8 cellular contexts compared by ENCODE assay signal in the genomic region with DNA sequence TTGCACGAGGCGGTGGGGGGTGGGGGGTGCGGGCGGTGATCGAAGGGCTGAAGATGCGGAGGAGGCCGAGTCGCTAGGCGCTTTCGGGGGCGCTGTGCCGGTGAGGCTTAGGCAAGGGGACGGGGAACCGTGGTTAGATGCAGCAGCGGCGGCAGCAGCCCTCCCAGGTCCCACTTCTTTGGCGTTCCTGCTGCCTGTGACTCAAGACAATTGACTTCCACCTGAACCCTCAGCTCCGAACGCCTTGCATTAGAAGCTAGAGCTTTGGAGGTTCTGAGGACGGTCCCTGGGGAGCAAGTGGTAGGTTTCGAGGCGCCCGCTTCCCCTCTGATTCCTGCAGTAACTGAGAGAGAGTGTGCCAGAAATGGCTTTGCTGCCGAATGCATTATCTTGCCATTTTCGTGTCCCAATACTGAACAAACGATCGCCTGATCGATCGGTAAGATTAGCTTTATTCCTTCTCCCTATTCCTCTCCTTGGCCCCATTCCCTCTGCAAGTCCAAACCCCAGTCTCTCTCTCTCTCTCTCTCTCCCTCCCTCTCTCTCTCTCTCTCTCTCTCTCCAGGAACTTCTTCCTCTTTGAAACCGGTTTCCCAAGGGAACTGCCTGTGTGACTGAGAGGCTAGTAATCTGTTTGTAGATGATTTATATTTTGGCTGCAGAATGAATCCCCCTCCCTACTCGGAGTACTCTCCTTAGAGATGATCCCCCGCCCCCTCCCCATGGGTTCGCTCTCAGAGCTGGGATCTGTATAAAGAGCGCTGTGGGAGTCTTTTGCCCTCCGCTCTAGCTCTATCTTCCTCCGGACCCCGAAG. TPM values are rescaled to one million over a fixed set of nuclear protein-coding genes. Genes with fewer than 3 reads are reported as not detected.
DNase-seq lines count a peak whose midpoint lies in the region; ATAC-seq, FAIRE-seq and TF ChIP-seq lines count a peak whose summit lies in the region.

No MANE protein-coding gene starts in this region.

- H3K36me3 Mint-ChIP-seq in T-cell = no peaks in the 10 kb centered on the region
- no peaks in the 10 kb centered on the region for H3K36me3 Mint-ChIP-seq in activated T-helper 2 cell treated with anti-CD3 and anti-CD28 coated beads, Interferon-gamma antibody, Interleukin-2, Interleukin-4, amounts not matched to agents 10 μg/mL and 5 μg/mL and 100 μg/mL, durations not matched to agents 14 hours and 24 hours and 36 hours (ENCODE audit: low read depth)

- H3K4me3 Mint-ChIP-seq in T-cell = peak overlapping the region in 2 of 3 donors; percentile 32 to 41
- H3K4me3 Mint-ChIP-seq in activated T-helper 2 cell treated with anti-CD3 and anti-CD28 coated beads, Interferon-gamma antibody, Interleukin-2, Interleukin-4, amounts not matched to agents 10 μg/mL and 5 μg/mL and 100 μg/mL, durations not matched to agents 14 hours and 24 hours and 36 hours (ENCODE audit: low read depth) = no peak overlapping the region

- H3K4me1 ChIP-seq in ES-I3 (ENCODE audit: insufficient read depth, low read length) = no peaks in the 10 kb centered on the region; the same call in 1 of the 2 replicates
- H3K4me1 ChIP-seq in HUES48 (ENCODE audit: control insufficient read depth, insufficient read depth, low read length) = peaks cover 36% of the 10 kb centered on the region
- H3K4me1 ChIP-seq in cardiac muscle cell (ENCODE audit: low read depth) = no peaks in the 10 kb centered on the region
- no peaks in the 10 kb centered on the region for H3K4me1 ChIP-seq in psoas muscle

- ATAC-seq in T-cell (replicated peaks in 1 of 4) = no peak
- no peak for ATAC-seq in psoas muscle

- H3K9ac ChIP-seq in ES-I3 (ENCODE audit: low read depth, low read length) (peak overlapping the region; percentile 71), HUES48 (ENCODE audit: low read depth, low read length) (no peak overlapping the region)

- H3K36me3 ChIP-seq in ES-I3 (ENCODE audit: insufficient read depth, low read length) (no peaks in the 10 kb centered on the region), HUES48 (ENCODE audit: control insufficient read depth, insufficient read depth, low read length) (no peaks in the 10 kb centered on the region), cardiac muscle cell (no peaks in the 10 kb centered on the region), psoas muscle (ENCODE audit: insufficient read depth in 1 of 2, low read depth in 1 of 2) (no peaks in the 10 kb centered on the region)

- POLR2A ChIA-PET in T-cell (lab: Charles Lee) = no interaction called here

- H3K9me3 ChIP-seq in ES-I3 (ENCODE audit: control insufficient read depth, insufficient read depth, low read length) = no peaks in the 10 kb centered on the region
- H3K9me3 ChIP-seq in HUES48 (ENCODE audit: control insufficient read depth, insufficient read depth, low read length) = no peaks in the 10 kb centered on the region
- no peaks in the 10 kb centered on the region for H3K9me3 ChIP-seq in cardiac muscle cell (ENCODE audit: low read depth)
- H3K9me3 ChIP-seq in psoas muscle = no peaks in the 10 kb centered on the region

- H3K27me3 ChIP-seq in HUES48 (ENCODE audit: control insufficient read depth, insufficient read depth, low read length) = peaks cover 51% of the 10 kb centered on the region
- H3K27me3 ChIP-seq in cardiac muscle cell = peaks cover 68% of the 10 kb centered on the region
- H3K27me3 ChIP-seq in psoas muscle (ENCODE audit: insufficient read depth in 3 of 3, low read length in 2 of 3) = peaks cover 0 to 23% (median 6%) of the 10 kb centered on the region in 3 donors

- peaks cover 5 to 14% (median 14%) of the 10 kb centered on the region in 3 donors for H3K4me1 Mint-ChIP-seq in T-cell
- no peaks in the 10 kb centered on the region for H3K4me1 Mint-ChIP-seq in activated T-helper 2 cell treated with anti-CD3 and anti-CD28 coated beads, Interferon-gamma antibody, Interleukin-2, Interleukin-4, amounts not matched to agents 10 μg/mL and 5 μg/mL and 100 μg/mL, durations not matched to agents 14 hours and 24 hours and 36 hours (ENCODE audit: low read depth)

- peak overlapping the region; percentile 69 for H3K27ac ChIP-seq in HUES48 (ENCODE audit: low read depth, low read length)
- no peak overlapping the region for H3K27ac ChIP-seq in cardiac muscle cell
- no peak overlapping the region for H3K27ac ChIP-seq in psoas muscle

- no peaks in the 10 kb centered on the region for H3K9me3 Mint-ChIP-seq in T-cell
- no peaks in the 10 kb centered on the region for H3K9me3 Mint-ChIP-seq in activated T-helper 2 cell treated with anti-CD3 and anti-CD28 coated beads, Interferon-gamma antibody, Interleukin-2, Interleukin-4, amounts not matched to agents 10 μg/mL and 5 μg/mL and 100 μg/mL, durations not matched to agents 14 hours and 24 hours and 36 hours

- 1% methylated on average over 37 of the region's 37 CpGs for WGBS in psoas muscle, 3 donors

- CTCF ChIA-PET in T-cell (lab: Charles Lee) = no interaction called here

- TF ChIP-seq CTCF in cardiac muscle cell (IDR thresholded peaks at IDR 0.05; ENCODE audit: low read depth, low read length) (no peak), psoas muscle (IDR thresholded peaks at IDR 0.05) (no peak)

- no peak overlapping the region for H3K27ac Mint-ChIP-seq in T-cell
- H3K27ac Mint-ChIP-seq in activated T-helper 2 cell treated with anti-CD3 and anti-CD28 coated beads, Interferon-gamma antibody, Interleukin-2, Interleukin-4, amounts not matched to agents 10 μg/mL and 5 μg/mL and 100 μg/mL, durations not matched to agents 14 hours and 24 hours and 36 hours = no peak overlapping the region

- H3K4me3 ChIP-seq in HUES48 (ENCODE audit: low read depth, low read length) = peak overlapping the region; percentile 70
- H3K4me3 ChIP-seq in cardiac muscle cell = peak overlapping the region; percentile 38
- H3K4me3 ChIP-seq in psoas muscle = peak overlapping the region; percentile 41

- peaks cover 23 to 29% of the 10 kb centered on the region in 2 donors for H3K27me3 Mint-ChIP-seq in T-cell
- peaks cover 33% of the 10 kb centered on the region for H3K27me3 Mint-ChIP-seq in activated T-helper 2 cell treated with anti-CD3 and anti-CD28 coated beads, Interferon-gamma antibody, Interleukin-2, Interleukin-4, amounts not matched to agents 10 μg/mL and 5 μg/mL and 100 μg/mL, durations not matched to agents 14 hours and 24 hours and 36 hours (ENCODE audit: low read depth)

- DNase-seq in T-cell (no peak), cardiac muscle cell (ENCODE audit: low read depth in 1 of 2, low spot score in 1 of 2) (peak; percentile 51 to 55), psoas muscle (no peak), GM19239 (ENCODE audit: insufficient read length, low spot score) (no peak), GM19240 (ENCODE audit: insufficient read length, low spot score) (no peak)
- no peak for DNase-seq in activated T-helper 2 cell treated with anti-CD3 and anti-CD28 coated beads, Interferon-gamma antibody, Interleukin-2, Interleukin-4, amounts not matched to agents 10 μg/mL and 5 μg/mL and 100 μg/mL, durations not matched to agents 14 hours and 24 hours and 36 hours (ENCODE audit: low spot score)

- intact Hi-C loops in psoas muscle (cut with DNase I) = no loop called here
- intact Hi-C loops in activated T-helper 2 cell treated with anti-CD3 and anti-CD28 coated beads, Interferon-gamma antibody, Interleukin-2, Interleukin-4, amounts not matched to agents 10 μg/mL and 5 μg/mL and 100 μg/mL, durations not matched to agents 14 hours and 24 hours and 36 hours (cut with micrococcal nuclease) = no loop called here

- no peak for FAIRE-seq in GM19239 (lab: Jason Lieb, UNC)

RNA-seq across cellular contexts. Expression of a gene that starts 0.7 kb away (rescaled TPM):
- total RNA-seq in T-cell = not detected
- total RNA-seq in cardiac muscle cell = 6.3 and 11.9 TPM in 2 replicates
- 5.0 and 10.8 TPM in 2 replicates for polyA plus RNA-seq in cardiac muscle cell
- total RNA-seq in psoas muscle = not detected
- under 1 TPM in 2 of 3 donors, not detected in 1; 0.09 to 0.45 TPM for polyA plus RNA-seq in psoas muscle
- not detected in 2 replicates for total RNA-seq in activated T-helper 2 cell treated with anti-CD3 and anti-CD28 coated beads, Interferon-gamma antibody, Interleukin-2, Interleukin-4, amounts not matched to agents 10 μg/mL and 5 μg/mL and 100 μg/mL, durations not matched to agents 14 hours and 24 hours and 36 hours

Comparison
In these comparisons a context has a peak if more than half of its experiments do, and no peak if none do; other contexts are left out.
1. DNase-seq: peak in cardiac muscle cell (2 of 2); none in T-cell (0 of 34), psoas muscle (0 of 2), activated T-helper 2 cell treated with anti-CD3 and anti-CD28 coated beads, Interferon-gamma antibody, Interleukin-2, Interleukin-4, amounts not matched to agents 10 μg/mL and 5 μg/mL and 100 μg/mL, durations not matched to agents 14 hours and 24 hours and 36 hours (single experiment), GM19239 (single experiment) and GM19240 (single experiment).
2. Peak in every context shown above with its lines, with median percentiles within 50 percentile points of each other: H3K4me3 ChIP-seq.